ENCODE assay signal across 8 cellular contexts in the genomic region with DNA sequence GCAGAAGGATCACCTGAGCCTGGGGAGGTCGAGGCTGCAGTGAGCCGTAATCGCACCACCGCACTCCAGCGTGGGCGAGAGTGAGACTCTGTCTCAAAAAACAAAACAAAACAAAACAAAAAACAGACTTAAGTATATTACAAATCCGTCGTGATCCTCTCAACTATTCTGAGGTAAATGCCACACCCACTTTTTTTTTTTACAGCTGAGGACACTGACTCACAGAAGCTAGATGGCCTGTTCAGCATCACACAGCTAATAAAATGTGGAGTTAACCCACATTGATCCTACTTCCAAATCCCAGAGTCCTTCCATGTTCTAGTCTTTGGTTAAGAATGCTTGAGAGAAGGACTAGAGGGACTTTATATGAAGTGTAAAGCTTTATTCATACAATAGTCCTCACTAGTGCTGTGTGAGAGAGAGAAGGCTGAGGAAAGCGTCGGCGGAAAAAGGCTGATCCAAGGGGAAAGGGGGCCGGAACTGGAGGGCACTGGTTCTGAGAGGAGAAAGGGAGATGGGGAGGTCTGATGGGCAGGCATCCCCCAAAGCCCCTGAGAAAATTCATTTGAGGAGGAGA. TPM values are rescaled to one million over a fixed set of nuclear protein-coding genes. Genes with fewer than 3 reads are reported as not detected.
DNase-seq lines count a peak whose midpoint lies in the region; ATAC-seq, FAIRE-seq and TF ChIP-seq lines count a peak whose summit lies in the region.

No MANE protein-coding gene starts in this region.

- H3K4me2 ChIP-seq in PC-3 (ENCODE audit: low read length) (peak overlapping the region; percentile 95), endothelial cell of umbilical vein (ENCODE audit: insufficient read depth, low read length) (peak overlapping the region; percentile 94)

- peak overlapping the region; percentile 81 for H3K4me3 ChIP-seq in PC-3 (ENCODE audit: low read length)
- peak overlapping the region; percentile 54 to 87 (median 82) for H3K4me3 ChIP-seq in endothelial cell of umbilical vein (replicated peaks in 1 of 3; ENCODE audit: insufficient read depth in 1 of 3, low read depth in 1 of 3, low read length in 3 of 3)
- H3K4me3 ChIP-seq in pancreas, result peak overlapping the region; percentile 58 to 80 (median 76)

- 40 to 42% methylated on average over 12 of the region's 12 CpGs for WGBS in pancreas, 2 donors

- peaks cover 20% of the 10 kb centered on the region for H3K4me1 Mint-ChIP-seq in T-helper 1 cell treated with Interleukin-12 subunit alpha and Interleukin-12 subunit beta and Interleukin-4 antibody, amounts not matched to agents 30 μg/mL and 1 μg/mL, for 36 hours (ENCODE audit: low read depth)

- no peaks in the 10 kb centered on the region for H3F3A ChIP-seq in PC-3 (ENCODE audit: low read length, unreplicated experiment)

- H3K9me3 Mint-ChIP-seq in T-helper 1 cell treated with Interleukin-12 subunit alpha and Interleukin-12 subunit beta and Interleukin-4 antibody, amounts not matched to agents 30 μg/mL and 1 μg/mL, for 36 hours, result no peaks in the 10 kb centered on the region

- dilution Hi-C loops in endothelial cell of umbilical vein (cut with MboI; ENCODE audit: extremely low pct_ligation_motif_present, low sequenced_read_pairs), result no loop called here

- ATAC-seq in PC-3, result peak; percentile 45
- ATAC-seq in pancreas, result peak in 1 of 4 donors; percentile 3
- ATAC-seq in GM18909 (IDR thresholded peaks at IDR 0.05; ENCODE audit: poor library complexity, unreplicated experiment), result no peak
- no peak for ATAC-seq in GM18505 (IDR thresholded peaks at IDR 0.05; ENCODE audit: unreplicated experiment)

- peak overlapping the region; percentile 91 for H3K27ac Mint-ChIP-seq in T-helper 1 cell treated with Interleukin-12 subunit alpha and Interleukin-12 subunit beta and Interleukin-4 antibody, amounts not matched to agents 30 μg/mL and 1 μg/mL, for 36 hours

- H3K4me1 ChIP-seq in PC-3 (ENCODE audit: insufficient read depth, low read length) (peaks cover 12% of the 10 kb centered on the region), endothelial cell of umbilical vein (ENCODE audit: control insufficient read depth, extremely low read depth, insufficient read depth, low read length) (peaks cover 16% of the 10 kb centered on the region), pancreas (peaks cover 0 to 11% (median 0%) of the 10 kb centered on the region in 3 donors)

- POLR2A ChIA-PET in PC-3 (lab: Charles Lee; ENCODE audit: unreplicated experiment), result interaction anchor here (0.6 to 1.1 kb wide), 3 partner anchors 10 to 39 kb away, joined by 5 to 36 read pairs (median 9); a partner anchor contains a TSS
- POLR2A ChIA-PET in endothelial cell of umbilical vein (lab: Charles Lee), result interaction anchor here (0.6 to 1.8 kb wide), 3 partner anchors 12 to 257 kb away, joined by 4 to 5 read pairs (median 5); a partner anchor contains a TSS

- H3K9ac ChIP-seq in PC-3 (ENCODE audit: low read length), result peak overlapping the region; percentile 88
- H3K9ac ChIP-seq in endothelial cell of umbilical vein (replicated peaks; ENCODE audit: extremely low read depth, insufficient read depth, low read length), result peak overlapping the region; percentile 91

- no peak for TF ChIP-seq CTCF in PC-3 (conservative IDR thresholded peaks at IDR 0.05; ENCODE audit: low read depth, low read length)
- no peak for TF ChIP-seq CTCF in endothelial cell of umbilical vein (IDR thresholded peaks at IDR 0.05; ENCODE audit: extremely low read depth in 1 of 2, insufficient read depth in 1 of 2, low read depth in 1 of 2, low read length in 2 of 2)
- TF ChIP-seq CTCF in pancreas (IDR thresholded peaks at IDR 0.05), result no peak

- H3K27me3 Mint-ChIP-seq in T-helper 1 cell treated with Interleukin-12 subunit alpha and Interleukin-12 subunit beta and Interleukin-4 antibody, amounts not matched to agents 30 μg/mL and 1 μg/mL, for 36 hours (ENCODE audit: low read depth), result no peaks in the 10 kb centered on the region

- peak overlapping the region; percentile 47 for H3K27ac ChIP-seq in PC-3 (ENCODE audit: low read length)
- H3K27ac ChIP-seq in endothelial cell of umbilical vein (ENCODE audit: insufficient read depth, low read depth, low read length), result peak overlapping the region; percentile 79
- H3K27ac ChIP-seq in pancreas, result peak overlapping the region in 1 of 4 donors; percentile 44

- H2AFZ ChIP-seq in PC-3 (ENCODE audit: low read length) (peak overlapping the region; percentile 97), endothelial cell of umbilical vein (ENCODE audit: low read depth, low read length) (peak overlapping the region; percentile 93)

- H3K27me3 ChIP-seq in PC-3 (ENCODE audit: low read length) (no peaks in the 10 kb centered on the region), endothelial cell of umbilical vein (ENCODE audit: control insufficient read depth in 2 of 2, insufficient read depth in 2 of 2, low read length in 2 of 2) (no peaks in the 10 kb centered on the region), pancreas (no peaks in the 10 kb centered on the region)

- H3K9me3 ChIP-seq in PC-3 (ENCODE audit: low read length) (no peaks in the 10 kb centered on the region), endothelial cell of umbilical vein (replicated peaks; ENCODE audit: control insufficient read depth, insufficient read depth, low read length) (no peaks in the 10 kb centered on the region), pancreas (no peaks in the 10 kb centered on the region)

- H3K36me3 ChIP-seq in PC-3 (ENCODE audit: low read depth, low read length), result peaks cover 8% of the 10 kb centered on the region
- peaks cover 9 to 10% of the 10 kb centered on the region in 2 experiments for H3K36me3 ChIP-seq in endothelial cell of umbilical vein (ENCODE audit: control insufficient read depth in 2 of 2, extremely low read depth in 1 of 2, insufficient read depth in 2 of 2, low read length in 2 of 2)
- peaks cover 0 to 10% (median 1%) of the 10 kb centered on the region in 3 donors for H3K36me3 ChIP-seq in pancreas

- CTCF ChIA-PET in PC-3 (lab: Charles Lee), result interaction anchor here (0.6 kb wide), 2 partner anchors 186 to 227 kb away, joined by 3 read pairs; no protein-coding TSS in a partner anchor
- CTCF ChIA-PET in endothelial cell of umbilical vein (lab: Charles Lee), result interaction anchor here (0.6 to 5.4 kb wide), 7 partner anchors 12 to 179 kb away, joined by 3 to 36 read pairs (median 7); a partner anchor contains a TSS

- BruUV-seq in PC-3 (replicated peaks; lab: Mats Ljungman, UMichigan) (TSS peak; percentile 85), endothelial cell of umbilical vein (replicated peaks; lab: Mats Ljungman, UMichigan) (TSS peak; percentile 52)

- H3K9me1 ChIP-seq in endothelial cell of umbilical vein (replicated peaks; ENCODE audit: control insufficient read depth, extremely low read depth, insufficient read depth, low read length), result no peaks in the 10 kb centered on the region

- TF ChIP-seq POLR2A in endothelial cell of umbilical vein (IDR thresholded peaks at IDR 0.05; ENCODE audit: low read depth, low read length), result no peak
- no peak for TF ChIP-seq POLR2A in GM18505 (IDR thresholded peaks at IDR 0.05; ENCODE audit: borderline replicate concordance, extremely low read depth, insufficient read depth, insufficient read length)

- FAIRE-seq in endothelial cell of umbilical vein (lab: Jason Lieb, UNC), result peak; percentile 48
- FAIRE-seq in pancreas (lab: Jason Lieb, UNC), result no peak

- H4K20me1 ChIP-seq in PC-3 (ENCODE audit: low read length), result no peaks in the 10 kb centered on the region
- H4K20me1 ChIP-seq in endothelial cell of umbilical vein (replicated peaks; ENCODE audit: control insufficient read depth, extremely low read depth, insufficient read depth, low read length), result no peaks in the 10 kb centered on the region

- H3K36me3 Mint-ChIP-seq in T-helper 1 cell treated with Interleukin-12 subunit alpha and Interleukin-12 subunit beta and Interleukin-4 antibody, amounts not matched to agents 30 μg/mL and 1 μg/mL, for 36 hours (ENCODE audit: low read depth), result peaks cover 8% of the 10 kb centered on the region

- intact Hi-C loops in PC-3 (cut with micrococcal nuclease) (no loop called here), endothelial cell of umbilical vein (cut with micrococcal nuclease) (loop anchor here (1.0 kb wide), 1 partner anchor 39 kb away; a partner anchor contains a TSS), pancreas (cut with DNase I) (no loop called here)

- DNase-seq in T-helper 1 cell, result no peak
- DNase-seq in PC-3, result peak; percentile 72
- DNase-seq in endothelial cell of umbilical vein (ENCODE audit: low read depth, low spot score), result peak; percentile 17
- DNase-seq in pancreas, result no peak
- no peak for DNase-seq in stimulated activated CD4-positive, alpha-beta T cell treated with anti-CD3 and anti-CD28 coated beads, Interleukin-4, amount 100 ng/mL, for 1 hour

- peaks cover 42% of the 10 kb centered on the region for H3K79me2 ChIP-seq in PC-3 (ENCODE audit: low read length)
- H3K79me2 ChIP-seq in endothelial cell of umbilical vein (ENCODE audit: control insufficient read depth, insufficient read depth, low read length), result peaks cover 17% of the 10 kb centered on the region

- H3K9me2 ChIP-seq in PC-3 (replicated peaks; ENCODE audit: low read length), result no peaks in the 10 kb centered on the region

- H3K4me3 Mint-ChIP-seq in T-helper 1 cell treated with Interleukin-12 subunit alpha and Interleukin-12 subunit beta and Interleukin-4 antibody, amounts not matched to agents 30 μg/mL and 1 μg/mL, for 36 hours, result peak overlapping the region; percentile 98

RNA-seq across cellular contexts. Expression of a gene that starts 0.6 kb away (rescaled TPM):
- total RNA-seq in PC-3 (2014; rRNA removed) (35.1 and 42.4 TPM in 2 replicates), endothelial cell of umbilical vein (38.2 and 39.1 TPM in 2 replicates), pancreas (10 to 100 TPM in 2 of 6 donors, 1 to 10 TPM in 4; 4.5 to 10.2 (median 7.9) TPM)
- polyA plus RNA-seq in endothelial cell of umbilical vein (54.7 and 61.1 TPM in 2 replicates), pancreas (10 to 100 TPM; 18.1 to 28.8 TPM)
- 67.3 and 69.1 TPM in 2 replicates for polyA plus RNA-seq in endothelial cell of umbilical vein (2011; cell fraction: cytosol; rRNA removed)
- polyA plus RNA-seq in endothelial cell of umbilical vein (2011; cell fraction: nucleus; rRNA removed), result 54.8 and 60.0 TPM in 2 replicates
- polyA plus RNA-seq in endothelial cell of umbilical vein (2012), result 33.9 and 41.6 TPM in 2 replicates
- 67.1 and 82.5 TPM in 2 replicates for polyA minus RNA-seq in endothelial cell of umbilical vein
- 15.6 TPM for polyA minus RNA-seq in endothelial cell of umbilical vein (2011; cell fraction: cytosol; rRNA and poly(A)+ RNA removed)
- 11.4 and 17.1 TPM in 2 replicates for polyA minus RNA-seq in endothelial cell of umbilical vein (2011; cell fraction: nucleus; rRNA and poly(A)+ RNA removed)

RNA-seq across cellular contexts. Expression of a gene that starts 0.7 kb away (rescaled TPM):
- 32.9 and 48.2 TPM in 2 replicates for total RNA-seq in PC-3 (2014; rRNA removed)
- 34.9 and 40.9 TPM in 2 replicates for total RNA-seq in endothelial cell of umbilical vein
- polyA plus RNA-seq in endothelial cell of umbilical vein, result 65.2 and 67.4 TPM in 2 replicates
- 12.7 and 17.1 TPM in 2 replicates for polyA plus RNA-seq in endothelial cell of umbilical vein (2011; cell fraction: cytosol; rRNA removed)
- polyA plus RNA-seq in endothelial cell of umbilical vein (2011; cell fraction: nucleus; rRNA removed), result 393 and 442 TPM in 2 replicates
- polyA plus RNA-seq in endothelial cell of umbilical vein (2012), result 22.6 and 43.0 TPM in 2 replicates
- 68.0 and 72.7 TPM in 2 replicates for polyA minus RNA-seq in endothelial cell of umbilical vein
- polyA minus RNA-seq in endothelial cell of umbilical vein (2011; cell fraction: cytosol; rRNA and poly(A)+ RNA removed), result 6.5 TPM
- 62.1 and 106 TPM in 2 replicates for polyA minus RNA-seq in endothelial cell of umbilical vein (2011; cell fraction: nucleus; rRNA and poly(A)+ RNA removed)
- total RNA-seq in pancreas, result 10 to 100 TPM in 5 of 6 donors, 1 to 10 TPM in 1; 8.3 to 40.8 (median 18.1) TPM
- polyA plus RNA-seq in pancreas, result 10 to 100 TPM; 54.0 TPM

RNA-seq across cellular contexts. Expression of a gene that starts 11.7 kb away (rescaled TPM):
- total RNA-seq in PC-3 (2014; rRNA removed), result 41.3 and 48.5 TPM in 2 replicates
- total RNA-seq in endothelial cell of umbilical vein, result 43.0 and 57.4 TPM in 2 replicates
- 70.3 and 82.1 TPM in 2 replicates for polyA plus RNA-seq in endothelial cell of umbilical vein
- polyA plus RNA-seq in endothelial cell of umbilical vein (2011; cell fraction: cytosol; rRNA removed), result 56.4 and 64.2 TPM in 2 replicates
- polyA plus RNA-seq in endothelial cell of umbilical vein (2011; cell fraction: nucleus; rRNA removed), result 182 and 228 TPM in 2 replicates
- polyA plus RNA-seq in endothelial cell of umbilical vein (2012), result 55.9 and 58.7 TPM in 2 replicates
- 32.0 and 48.0 TPM in 2 replicates for polyA minus RNA-seq in endothelial cell of umbilical vein
- polyA minus RNA-seq in endothelial cell of umbilical vein (2011; cell fraction: cytosol; rRNA and poly(A)+ RNA removed), result 18.0 TPM
- 19.5 and 25.9 TPM in 2 replicates for polyA minus RNA-seq in endothelial cell of umbilical vein (2011; cell fraction: nucleus; rRNA and poly(A)+ RNA removed)
- 10 to 100 TPM; 16.3 to 34.1 (median 23.1) TPM for total RNA-seq in pancreas
- 100 to 1,000 TPM in 1 of 2 donors, 10 to 100 TPM in 1; 84.2 to 110 TPM for polyA plus RNA-seq in pancreas

RNA-seq across cellular contexts. Expression of a gene that starts 11.7 kb away (rescaled TPM):
- total RNA-seq in PC-3 (2014; rRNA removed) (35.5 and 36.3 TPM in 2 replicates), endothelial cell of umbilical vein (31.4 and 34.5 TPM in 2 replicates), pancreas (10 to 100 TPM in 3 of 6 donors, 1 to 10 TPM in 3; 8.6 to 16.7 (median 9.9) TPM)
- polyA plus RNA-seq in endothelial cell of umbilical vein (14.5 and 16.0 TPM in 2 replicates), pancreas (10 to 100 TPM in 1 of 2 donors, 1 to 10 TPM in 1; 7.9 to 13.8 TPM)
- 9.3 and 11.0 TPM in 2 replicates for polyA plus RNA-seq in endothelial cell of umbilical vein (2011; cell fraction: cytosol; rRNA removed)
- 33.9 and 39.9 TPM in 2 replicates for polyA plus RNA-seq in endothelial cell of umbilical vein (2011; cell fraction: nucleus; rRNA removed)
- 18.5 and 19.0 TPM in 2 replicates for polyA plus RNA-seq in endothelial cell of umbilical vein (2012)
- 20.6 and 24.7 TPM in 2 replicates for polyA minus RNA-seq in endothelial cell of umbilical vein
- polyA minus RNA-seq in endothelial cell of umbilical vein (2011; cell fraction: cytosol; rRNA and poly(A)+ RNA removed), result 15.7 TPM
- polyA minus RNA-seq in endothelial cell of umbilical vein (2011; cell fraction: nucleus; rRNA and poly(A)+ RNA removed), result 28.6 and 35.4 TPM in 2 replicates

RNA-seq across cellular contexts. Expression of a gene that starts 39.5 kb away (rescaled TPM):
- total RNA-seq in PC-3 (2014; rRNA removed) (21.0 and 32.9 TPM in 2 replicates), endothelial cell of umbilical vein (41.0 and 45.0 TPM in 2 replicates), pancreas (10 to 100 TPM; 12.0 to 25.3 (median 13.6) TPM)
- polyA plus RNA-seq in endothelial cell of umbilical vein (26.7 and 30.5 TPM in 2 replicates), pancreas (10 to 100 TPM; 23.7 to 23.9 TPM)
- polyA plus RNA-seq in endothelial cell of umbilical vein (2011; cell fraction: cytosol; rRNA removed), result 19.0 and 20.9 TPM in 2 replicates
- polyA plus RNA-seq in endothelial cell of umbilical vein (2011; cell fraction: nucleus; rRNA removed), result 111 and 129 TPM in 2 replicates
- polyA plus RNA-seq in endothelial cell of umbilical vein (2012), result 21.1 and 27.4 TPM in 2 replicates
- polyA minus RNA-seq in endothelial cell of umbilical vein, result 50.6 and 67.4 TPM in 2 replicates
- polyA minus RNA-seq in endothelial cell of umbilical vein (2011; cell fraction: cytosol; rRNA and poly(A)+ RNA removed), result 24.3 TPM
- polyA minus RNA-seq in endothelial cell of umbilical vein (2011; cell fraction: nucleus; rRNA and poly(A)+ RNA removed), result 48.7 and 78.5 TPM in 2 replicates

Comparison
In these comparisons a context has a peak if more than half of its experiments do, and no peak if none do; other contexts are left out.
1. DNase-seq: peak in PC-3 (single experiment) and endothelial cell of umbilical vein (single experiment); none in T-helper 1 cell (0 of 5), pancreas (0 of 6) and stimulated activated CD4-positive, alpha-beta T cell treated with anti-CD3 and anti-CD28 coated beads, Interleukin-4, amount 100 ng/mL, for 1 hour (single experiment).
2. Peak in every context shown above with its lines, with median percentiles within 50 percentile points of each other: H3K4me3 ChIP-seq.